ENCODE assay signal across 8 cellular contexts in the genomic region with DNA sequence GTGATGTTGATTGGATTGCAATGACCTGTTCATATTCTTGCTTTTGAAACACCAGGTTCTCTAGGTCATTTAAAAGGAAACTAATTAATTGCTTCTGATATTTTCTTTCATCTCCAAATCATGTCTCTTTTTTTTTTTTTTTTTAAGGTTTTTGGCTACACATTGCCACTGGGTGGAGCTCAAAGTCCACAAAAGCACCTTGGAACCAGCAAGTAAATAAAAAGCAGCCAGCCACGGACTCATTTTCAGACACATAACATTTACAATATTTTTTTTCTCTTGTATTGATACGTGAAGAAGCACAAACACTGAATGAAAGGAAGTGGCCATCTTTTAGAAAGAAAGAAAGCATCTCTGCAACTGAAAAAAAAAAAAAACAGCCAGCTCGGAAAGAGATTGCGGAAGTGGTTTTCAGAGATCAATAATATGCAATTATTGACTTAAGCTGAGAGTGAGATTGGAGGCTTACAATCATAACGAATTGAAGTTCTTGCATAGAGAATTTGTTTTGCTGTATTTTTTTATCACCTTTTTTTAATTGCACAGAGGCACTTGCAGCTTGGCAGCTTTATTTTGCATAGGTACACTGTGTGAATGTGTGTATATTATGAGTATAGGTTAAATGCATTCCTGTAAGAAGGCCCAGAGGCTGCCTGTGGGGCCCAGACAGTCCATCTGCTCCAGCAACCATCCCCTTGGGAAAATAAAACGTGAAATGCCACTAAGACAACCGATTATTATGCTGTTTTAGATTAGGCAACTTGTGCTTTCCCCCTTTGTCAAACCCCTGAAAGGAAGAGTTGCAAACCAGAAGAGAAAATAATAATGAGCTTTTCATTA. TPM values are rescaled to one million over a fixed set of nuclear protein-coding genes. Genes with fewer than 3 reads are reported as not detected.
DNase-seq lines count a peak whose midpoint lies in the region; ATAC-seq and TF ChIP-seq lines count a peak whose summit lies in the region.

No MANE protein-coding gene starts in this region.

- no peaks in the 10 kb centered on the region for H3K9me3 Mint-ChIP-seq in activated CD4-positive, alpha-beta T cell treated with anti-CD3 and anti-CD28 coated beads, Interleukin-2, amount 10 ng/mL, durations not matched to agents 24 days and 14 days
- no peaks in the 10 kb centered on the region for H3K9me3 Mint-ChIP-seq in progenitor cell of endocrine pancreas (ENCODE audit: low read depth)

- POLR2A ChIA-PET in HEK293T (lab: Yijun Ruan, JAX) = no interaction called here

- intact Hi-C loops in activated CD4-positive, alpha-beta T cell treated with anti-CD3 and anti-CD28 coated beads, Interleukin-2, amount 10 ng/mL, durations not matched to agents 24 days and 14 days (cut with micrococcal nuclease) = loop anchor here (5.0 kb wide), 1 partner anchor 1806 kb away; no protein-coding TSS in a partner anchor

- H3K4me3 Mint-ChIP-seq in activated CD4-positive, alpha-beta T cell treated with anti-CD3 and anti-CD28 coated beads, Interleukin-2, amount 10 ng/mL, durations not matched to agents 24 days and 14 days = peak overlapping the region; percentile 6
- H3K4me3 Mint-ChIP-seq in progenitor cell of endocrine pancreas (ENCODE audit: low read depth) = peak overlapping the region; percentile 70

- H3K27me3 Mint-ChIP-seq in activated CD4-positive, alpha-beta T cell treated with anti-CD3 and anti-CD28 coated beads, Interleukin-2, amount 10 ng/mL, durations not matched to agents 24 days and 14 days = peaks cover 27% of the 10 kb centered on the region
- no peaks in the 10 kb centered on the region for H3K27me3 Mint-ChIP-seq in progenitor cell of endocrine pancreas

- H3K4me1 Mint-ChIP-seq in activated CD4-positive, alpha-beta T cell treated with anti-CD3 and anti-CD28 coated beads, Interleukin-2, amount 10 ng/mL, durations not matched to agents 24 days and 14 days = no peaks in the 10 kb centered on the region
- peaks cover 27% of the 10 kb centered on the region for H3K4me1 Mint-ChIP-seq in progenitor cell of endocrine pancreas (ENCODE audit: low read depth)

- TF ChIP-seq CTCF in foreskin fibroblast (IDR thresholded peaks at IDR 0.05; ENCODE audit: low read depth, low read length) (peak; percentile 53), progenitor cell of endocrine pancreas (IDR thresholded peaks at IDR 0.05; ENCODE audit: unreplicated experiment) (peak; percentile 80)

- ATAC-seq in HG03521 (IDR thresholded peaks at IDR 0.05; ENCODE audit: unreplicated experiment) = no peak

- no peak overlapping the region for H3K27ac Mint-ChIP-seq in activated CD4-positive, alpha-beta T cell treated with anti-CD3 and anti-CD28 coated beads, Interleukin-2, amount 10 ng/mL, durations not matched to agents 24 days and 14 days
- peak overlapping the region; percentile 73 for H3K27ac Mint-ChIP-seq in progenitor cell of endocrine pancreas

- DNase-seq in DMS 273 (lab: John Stamatoyannopoulos, UW; ENCODE audit: unreplicated experiment) = peak; percentile 72
- peak; percentile 58 for DNase-seq in HEK293T (ENCODE audit: extremely low spot score)
- DNase-seq in NCI-H2227 treated with DMSO at 0.1 percent for 48 hours (lab: John Stamatoyannopoulos, UW) = peak; percentile 37
- DNase-seq in activated CD4-positive, alpha-beta T cell treated with anti-CD3 and anti-CD28 coated beads, Interleukin-2, amount 10 ng/mL, durations not matched to agents 24 days and 14 days = peak; percentile 76
- DNase-seq in foreskin fibroblast = peak; percentile 39 to 74
- no peak for DNase-seq in progenitor cell of endocrine pancreas (ENCODE audit: low spot score, unreplicated experiment)
- no peak for DNase-seq in islet precursor cell

- CTCF ChIA-PET in HEK293T (lab: Yijun Ruan, JAX) = interaction anchor here (0.5 to 1.9 kb wide), 12 partner anchors 11 to 1789 kb away, joined by 3 to 13 read pairs (median 4); no protein-coding TSS in a partner anchor

- H3K36me3 Mint-ChIP-seq in activated CD4-positive, alpha-beta T cell treated with anti-CD3 and anti-CD28 coated beads, Interleukin-2, amount 10 ng/mL, durations not matched to agents 24 days and 14 days (ENCODE audit: low read depth) = no peaks in the 10 kb centered on the region
- H3K36me3 Mint-ChIP-seq in progenitor cell of endocrine pancreas (ENCODE audit: insufficient read depth) = no peaks in the 10 kb centered on the region

- H3K4me3 ChIP-seq in foreskin fibroblast (ENCODE audit: low read depth in 1 of 2, low read length in 2 of 2) = peak overlapping the region; percentile 18 to 20

TF ChIP-seq in HEK293T, 16 proteins besides CTCF, POLR2A, EP300 and RAD21:
- TF ChIP-seq ZNF384 (IDR thresholded peaks at IDR 0.05) (peak; percentile 99), SUZ12 (IDR thresholded peaks at IDR 0.05) (no peak), ELF4 (IDR thresholded peaks at IDR 0.05) (no peak), CTBP1 (IDR thresholded peaks at IDR 0.05; ENCODE audit: borderline replicate concordance) (no peak), ARNT (IDR thresholded peaks at IDR 0.05) (no peak), LEF1 (IDR thresholded peaks at IDR 0.05; ENCODE audit: borderline replicate concordance) (no peak), L3MBTL2 (conservative IDR thresholded peaks at IDR 0.05) (no peak), SP1 (IDR thresholded peaks at IDR 0.05) (no peak)

RNA-seq across cellular contexts. Expression of a gene that starts 28.2 kb away (rescaled TPM):
- not detected in 2 replicates for total RNA-seq in activated CD4-positive, alpha-beta T cell treated with anti-CD3 and anti-CD28 coated beads, Interleukin-2, amount 10 ng/mL, durations not matched to agents 24 days and 14 days
- total RNA-seq in progenitor cell of endocrine pancreas = 5.5 and 7.1 TPM in 2 replicates

Comparison
In these comparisons a context has a peak if more than half of its experiments do, and no peak if none do; other contexts are left out.
1. DNase-seq: peak in DMS 273 (single experiment), HEK293T (single experiment), NCI-H2227 treated with DMSO at 0.1 percent for 48 hours (single experiment), activated CD4-positive, alpha-beta T cell treated with anti-CD3 and anti-CD28 coated beads, Interleukin-2, amount 10 ng/mL, durations not matched to agents 24 days and 14 days (single experiment) and foreskin fibroblast (2 of 2); none in progenitor cell of endocrine pancreas (single experiment) and islet precursor cell (single experiment).